33 cellular contexts compared by ENCODE assay signal in genomic region chr1:222256058-222256457, GRCh38.
"Had no signal": no experiment of that assay in that cellular context is flagged by ENCODE, and none has a peak within 500 bp of the region (broad histone marks: within the 10 kb centered on the region; RNA-seq: fewer than 3 reads in every experiment).

No MANE protein-coding gene starts in this region.

- H3K27ac ChIP-seq: adrenal gland, ascending aorta, body of pancreas, brain microvascular endothelial cell, breast epithelium, cardiac muscle cell had no signal

- H3K4me3 ChIP-seq: adrenal gland, ascending aorta, body of pancreas, breast epithelium, cardiac muscle cell had no signal

- H3K36me3 ChIP-seq: adrenal gland, ascending aorta, brain microvascular endothelial cell, breast epithelium, cardiac muscle cell had no signal

- H3K27me3 ChIP-seq: adrenal gland, ascending aorta, body of pancreas, brain microvascular endothelial cell, breast epithelium, cardiac muscle cell had no signal

- H3K9me3 ChIP-seq: adrenal gland, ascending aorta, body of pancreas had no signal

- FAIRE-seq: astrocyte, bronchial epithelial cell had no signal

- H3K4me1 ChIP-seq: adrenal gland, ascending aorta, body of pancreas, breast epithelium had no signal

- DNase-seq: activated effector memory CD4-positive, alpha-beta T cell treated with anti-CD3 and anti-CD28 coated beads, Interleukin-2, amount 50 U/mL, for 16 hours; activated effector memory CD4-positive, alpha-beta T cell treated with Interleukin-2 at 50 U/mL for 16 hours; activated gamma-delta T cell; activated gamma-delta T cell treated with Interleukin-2 at 50 U/mL for 16 hours; activated naive CD4-positive, alpha-beta T cell; activated naive CD4-positive, alpha-beta T cell treated with anti-CD3 and anti-CD28 coated beads for 36 hours; activated naive CD4-positive, alpha-beta T cell treated with anti-CD3 and anti-CD28 coated beads, Interleukin-2, amount 10 ng/mL, durations not matched to agents 7 days and 5 days; activated naive CD4-positive, alpha-beta T cell treated with anti-CD3 and anti-CD28 coated beads, Interleukin-2, amount 50 U/mL, for 16 hours; activated naive CD4-positive, alpha-beta T cell treated with Interleukin-2 at 50 U/mL for 16 hours; activated naive CD8-positive, alpha-beta T cell treated with anti-CD3 and anti-CD28 coated beads for 36 hours; activated naive CD8-positive, alpha-beta T cell treated with anti-CD3 and anti-CD28 coated beads, Interleukin-2, amount 10 ng/mL, durations not matched to agents 7 days and 5 days; activated naive CD8-positive, alpha-beta T cell treated with anti-CD3 and anti-CD28 coated beads, Interleukin-2, amount 50 U/mL, for 24 hours; activated T-cell treated with anti-CD3 and anti-CD28 coated beads, Interleukin-2, amount 50 U/mL, for 24 hours; activated T-cell treated with anti-CD3 and anti-CD28 coated beads, Interleukin-2, amount 50 U/mL, for 4 hours; activated T-cell treated with anti-CD3 and anti-CD28 coated beads, Interleukin-2, amount 50 U/mL, for 48 hours; activated T-cell treated with anti-CD3 and anti-CD28 coated beads, Interleukin-2, amount 50 U/mL, for 72 hours; adrenal gland; amniotic stem cell; amygdala; anterior cingulate cortex; aorta; body of pancreas; brain microvascular endothelial cell; caudate nucleus; central memory CD4-positive, alpha-beta T cell; cerebellar nuclear complex had no signal

- ATAC-seq: activated naive CD4-positive, alpha-beta T cell treated with anti-CD3 and anti-CD28 coated beads, Interleukin-2, amount 50 U/mL, for 72 hours; activated naive CD8-positive, alpha-beta T cell treated with anti-CD3 and anti-CD28 coated beads, Interleukin-2, amount 50 U/mL, for 24 hours; activated T-cell treated with anti-CD3 and anti-CD28 coated beads, Interleukin-2, amount 50 U/mL, for 4 hours; activated T-cell treated with anti-CD3 and anti-CD28 coated beads, Interleukin-2, amount 50 U/mL, for 72 hours; activated T-helper 17 cell treated with anti-CD3 and anti-CD28 coated beads, Interleukin-2, amount 50 U/mL, for 72 hours; body of pancreas had no signal
